In genomic region chr12:77741974-77742517, GRCh38 we compare ENCODE assay signal across 31 cellular contexts.
"Had no signal": no experiment of that assay in that cellular context is flagged by ENCODE, and none has a peak within 500 bp of the region (broad histone marks: within the 10 kb centered on the region; RNA-seq: fewer than 3 reads in every experiment).

No MANE protein-coding gene starts in this region.

- FAIRE-seq: astrocyte, bronchial epithelial cell had no signal

- H3K27me3 ChIP-seq: brain microvascular endothelial cell, dorsolateral prefrontal cortex, heart left ventricle had no signal

- H3K27me3 Mint-ChIP-seq: activated CD4-positive, alpha-beta memory T cell treated with anti-CD3 and anti-CD28 coated beads for 36 hours; activated CD4-positive, alpha-beta T cell treated with anti-CD3 and anti-CD28 coated beads for 36 hours; activated CD4-positive, alpha-beta T cell treated with anti-CD3 and anti-CD28 coated beads, Interleukin-2, amount 10 ng/mL, durations not matched to agents 24 days and 14 days; activated naive CD8-positive, alpha-beta T cell; activated T-helper 17 cell treated with anti-CD3 and anti-CD28 coated beads, Interleukin-2, amount 50 U/mL, for 72 hours; central memory CD8-positive, alpha-beta T cell; dendritic cell treated with granulocyte-macrophage colony-stimulating factor and Interleukin-4, amounts not matched to agents 40 ng/mL and 50 ng/mL, for 4 days; T-helper 17 cell had no signal

- H3K36me3 Mint-ChIP-seq: activated CD4-positive, alpha-beta memory T cell treated with anti-CD3 and anti-CD28 coated beads for 36 hours; activated naive CD8-positive, alpha-beta T cell had no signal

- DNase-seq: activated CD4-positive, alpha-beta memory T cell treated with anti-CD3 and anti-CD28 coated beads for 36 hours; activated CD4-positive, alpha-beta T cell treated with anti-CD3 and anti-CD28 coated beads for 36 hours; activated CD4-positive, alpha-beta T cell treated with anti-CD3 and anti-CD28 coated beads, Interleukin-2, amount 10 ng/mL, durations not matched to agents 24 days and 14 days; activated CD4-positive, CD25-positive, alpha-beta regulatory T cell; activated CD4-positive, CD25-positive, alpha-beta regulatory T cell treated with anti-CD3 and anti-CD28 coated beads, Interleukin-2, amount 50 U/mL, for 72 hours; activated CD8-positive, alpha-beta memory T cell treated with anti-CD3 and anti-CD28 coated beads for 24 hours; activated effector memory CD4-positive, alpha-beta T cell treated with Interleukin-2 at 50 U/mL for 16 hours; activated gamma-delta T cell treated with Interleukin-2 at 50 U/mL for 16 hours; activated naive CD4-positive, alpha-beta T cell treated with anti-CD3 and anti-CD28 coated beads, Interleukin-2, amount 50 U/mL, for 16 hours; activated naive CD4-positive, alpha-beta T cell treated with Interleukin-2 at 50 U/mL for 16 hours; activated T-cell treated with anti-CD3 and anti-CD28 coated beads, Interleukin-2, amount 50 U/mL, for 4 hours; amniotic stem cell; anterior cingulate cortex; brain microvascular endothelial cell; dorsolateral prefrontal cortex; effector memory CD4-positive, alpha-beta T cell; endodermal cell; foreskin fibroblast; glutamatergic neuron; heart left ventricle; T-helper 17 cell; T1000 had no signal

- H3K27ac Mint-ChIP-seq: activated CD4-positive, alpha-beta memory T cell treated with anti-CD3 and anti-CD28 coated beads for 36 hours; activated CD4-positive, alpha-beta T cell treated with anti-CD3 and anti-CD28 coated beads for 36 hours; activated CD4-positive, alpha-beta T cell treated with anti-CD3 and anti-CD28 coated beads, Interleukin-2, amount 10 ng/mL, durations not matched to agents 24 days and 14 days; activated naive CD8-positive, alpha-beta T cell; activated T-helper 17 cell treated with anti-CD3 and anti-CD28 coated beads, Interleukin-2, amount 50 U/mL, for 72 hours; dendritic cell treated with granulocyte-macrophage colony-stimulating factor and Interleukin-4, amounts not matched to agents 40 ng/mL and 50 ng/mL, for 4 days; endodermal cell; T-helper 17 cell; T-helper 2 cell treated with Interferon-gamma antibody and Interleukin-4, amounts not matched to agents 5 μg/mL and 100 μg/mL, for 36 hours had no signal

- H3K36me3 ChIP-seq: brain microvascular endothelial cell, heart left ventricle had no signal

- H3K4me1 Mint-ChIP-seq: activated CD4-positive, alpha-beta T cell treated with anti-CD3 and anti-CD28 coated beads for 36 hours; activated CD4-positive, alpha-beta T cell treated with anti-CD3 and anti-CD28 coated beads, Interleukin-2, amount 10 ng/mL, durations not matched to agents 24 days and 14 days; activated T-helper 17 cell treated with anti-CD3 and anti-CD28 coated beads, Interleukin-2, amount 50 U/mL, for 72 hours; central memory CD8-positive, alpha-beta T cell; T-helper 17 cell had no signal

- H3K4me3 Mint-ChIP-seq: activated CD4-positive, alpha-beta memory T cell treated with anti-CD3 and anti-CD28 coated beads for 36 hours; activated CD4-positive, alpha-beta T cell treated with anti-CD3 and anti-CD28 coated beads for 36 hours; activated CD4-positive, alpha-beta T cell treated with anti-CD3 and anti-CD28 coated beads, Interleukin-2, amount 10 ng/mL, durations not matched to agents 24 days and 14 days; activated naive CD8-positive, alpha-beta T cell; activated T-cell treated with anti-CD3 and anti-CD28 coated beads, Interleukin-2, amount 50 U/mL, for 4 hours; activated T-helper 17 cell treated with anti-CD3 and anti-CD28 coated beads, Interleukin-2, amount 50 U/mL, for 72 hours; central memory CD8-positive, alpha-beta T cell; dendritic cell treated with granulocyte-macrophage colony-stimulating factor and Interleukin-4, amounts not matched to agents 40 ng/mL and 50 ng/mL, for 4 days; endodermal cell; T-helper 17 cell; T-helper 2 cell treated with Interferon-gamma antibody and Interleukin-4, amounts not matched to agents 5 μg/mL and 100 μg/mL, for 36 hours had no signal

- ATAC-seq: activated CD4-positive, alpha-beta T cell treated with anti-CD3 and anti-CD28 coated beads for 36 hours; activated T-cell treated with anti-CD3 and anti-CD28 coated beads, Interleukin-2, amount 50 U/mL, for 4 hours; activated T-helper 17 cell treated with anti-CD3 and anti-CD28 coated beads, Interleukin-2, amount 50 U/mL, for 72 hours; esophagus mucosa; heart left ventricle; T-helper 17 cell had no signal

- H3K4me1 ChIP-seq: heart left ventricle had no signal

- H3K4me3 ChIP-seq: coronary artery, dorsolateral prefrontal cortex, heart left ventricle had no signal

- H3K27ac ChIP-seq: brain microvascular endothelial cell, coronary artery, dorsolateral prefrontal cortex, heart left ventricle had no signal
